12 cellular contexts compared by ENCODE assay signal in genomic region chr10:96496281-96496925, GRCh38. TPM values are rescaled to one million over a fixed set of nuclear protein-coding genes. Genes with fewer than 3 reads are reported as not detected.
A peak's percentile ranks its signal among the peaks of the same experiment; 100 is the strongest.
DNase-seq lines count a peak whose midpoint lies in the region; ATAC-seq and TF ChIP-seq lines count a peak whose summit lies in the region.
"Had no signal": no experiment of that assay in that cellular context is flagged by ENCODE, and none has a peak within 500 bp of the region (broad histone marks: within the 10 kb centered on the region; RNA-seq: fewer than 3 reads in every experiment).

No MANE protein-coding gene starts in this region.

- H3K27ac ChIP-seq in IMR-90 (ENCODE audit: insufficient read depth, low read length), result no peak overlapping the region
- H3K27ac ChIP-seq: neutrophil had no signal

- no peaks in the 10 kb centered on the region for H3K9me3 ChIP-seq in IMR-90 (ENCODE audit: control insufficient read depth, insufficient read depth, low read length)
- H3K9me3 ChIP-seq: neutrophil had no signal

- TF ChIP-seq CTCF in IMR-90 (conservative IDR thresholded peaks at IDR 0.05; ENCODE audit: low read depth, low read length) (no peak), astrocyte of the spinal cord (IDR thresholded peaks at IDR 0.05; ENCODE audit: low read depth, low read length) (no peak)

- H4K20me1 ChIP-seq in IMR-90 (ENCODE audit: insufficient read depth, low read length), result no peaks in the 10 kb centered on the region

- H3K79me1 ChIP-seq in IMR-90 (ENCODE audit: low read depth in 1 of 2, low read length in 2 of 2), result no peaks in the 10 kb centered on the region

- no peak overlapping the region for H3K4ac ChIP-seq in IMR-90 (ENCODE audit: low read depth, low read length)

- TF ChIP-seq RAD21 in IMR-90 (IDR thresholded peaks at IDR 0.05; ENCODE audit: low read length), result no peak

- H3K56ac ChIP-seq in IMR-90 (ENCODE audit: extremely low read depth, insufficient read depth, low read length), result no peak overlapping the region

- no peaks in the 10 kb centered on the region for H3K9me1 ChIP-seq in IMR-90 (ENCODE audit: insufficient read depth, low read length)

- peaks cover 2% of the 10 kb centered on the region for H3K27me3 ChIP-seq in IMR-90 (ENCODE audit: control insufficient read depth, insufficient read depth, low read length)

- CTCF ChIA-PET in IMR-90 (lab: Yijun Ruan, JAX), result interaction anchor here (0.9 kb wide), 1 partner anchor 16 kb away, joined by 3 read pairs; no protein-coding TSS in a partner anchor

- no peak overlapping the region for H3K18ac ChIP-seq in IMR-90 (ENCODE audit: low read depth, low read length)

- no peak overlapping the region for H2BK5ac ChIP-seq in IMR-90 (ENCODE audit: low read depth, low read length, poor library complexity, severe bottlenecking)

- no peak overlapping the region for H3K4me3 ChIP-seq in IMR-90 (ENCODE audit: insufficient read depth, low read depth, low read length)
- H3K4me3 ChIP-seq in astrocyte of the spinal cord (ENCODE audit: low read depth, low read length), result no peak overlapping the region

- no peak overlapping the region for H2BK20ac ChIP-seq in IMR-90 (ENCODE audit: low read depth, low read length)

- H2BK120ac ChIP-seq in IMR-90 (ENCODE audit: low read depth, low read length), result no peak overlapping the region

- H3K9ac ChIP-seq in IMR-90 (ENCODE audit: low read depth, low read length), result no peak overlapping the region

- no peak overlapping the region for H4K91ac ChIP-seq in IMR-90 (ENCODE audit: insufficient read depth, low read depth, low read length)

- intact Hi-C loops in IMR-90 (cut with micrococcal nuclease), result no loop called here

- H2BK15ac ChIP-seq in IMR-90 (ENCODE audit: low read depth, low read length), result no peak overlapping the region

- no peaks in the 10 kb centered on the region for H3K36me3 ChIP-seq in IMR-90 (ENCODE audit: control insufficient read depth, insufficient read depth, low read length)
- H3K36me3 ChIP-seq: neutrophil had no signal

- no peak overlapping the region for H3K4me2 ChIP-seq in IMR-90 (ENCODE audit: low read depth, low read length)

- no peak overlapping the region for H3K23ac ChIP-seq in IMR-90 (ENCODE audit: low read depth, low read length)

- peak; percentile 91 for ATAC-seq in IMR-90 (ENCODE audit: low read depth)
- ATAC-seq: CD8-positive, alpha-beta T cell had no signal

- H3K14ac ChIP-seq in IMR-90 (replicated peaks; ENCODE audit: low read depth, low read length), result no peak overlapping the region

- in situ Hi-C loops in IMR-90 (cut with MboI; ENCODE audit: low sequenced_read_pairs) (no loop called here), astrocyte of the spinal cord (cut with HindIII; ENCODE audit: low sequenced_read_pairs) (no loop called here)

- H2AK9ac ChIP-seq in IMR-90 (replicated peaks; ENCODE audit: low read depth, low read length, poor library complexity), result no peak overlapping the region

- H4K5ac ChIP-seq in IMR-90 (ENCODE audit: low read depth, low read length), result no peak overlapping the region

- H3K4me1 ChIP-seq in IMR-90 (ENCODE audit: control insufficient read depth, insufficient read depth, low read length), result no peaks in the 10 kb centered on the region

- H2AK5ac ChIP-seq in IMR-90 (ENCODE audit: low read depth, low read length), result no peak overlapping the region

- TF ChIP-seq POLR2A in IMR-90 (IDR thresholded peaks at IDR 0.05; ENCODE audit: low read depth, low read length), result no peak

- no peak overlapping the region for H4K8ac ChIP-seq in IMR-90 (ENCODE audit: low read depth in 2 of 2, low read length in 2 of 2)

- H2AFZ ChIP-seq in IMR-90 (replicated peaks; ENCODE audit: low read length, poor library complexity), result peak overlapping the region; percentile 34

- BruUV-seq in IMR-90 (replicated peaks; lab: Mats Ljungman, UMichigan), result no TSS peak

- dilution Hi-C loops in IMR-90 (cut with HindIII; ENCODE audit: low sequenced_read_pairs, unreplicated experiment), result no loop called here

- 25% methylated on average over 2 of the region's 6 CpGs; no CpG with 5 or more reads in 1 of the 2 experiments for WGBS in IMR-90 (ENCODE audit: extremely low coverage in 2 of 2, insufficient read length in 1 of 2), 2 experiments

- POLR2A ChIA-PET in IMR-90 (lab: Charles Lee; ENCODE audit: unreplicated experiment), result no interaction called here

- DNase-seq in AG20443 (ENCODE audit: low spot score) (peak; percentile 55), IMR-90 (peak; percentile 35), astrocyte of the spinal cord (ENCODE audit: low read depth, low spot score) (peak; percentile 36), kidney tubule cell (ENCODE audit: low spot score) (peak; percentile 24), NOMO-1 treated with DMSO at 0.1 percent for 48 hours (lab: John Stamatoyannopoulos, UW; ENCODE audit: unreplicated experiment) (no peak), activated gamma-delta T cell treated with Interleukin-2 at 50 U/mL for 16 hours (no peak), NCI-H2107 treated with DMSO at 0.1 percent for 48 hours (lab: John Stamatoyannopoulos, UW; ENCODE audit: unreplicated experiment) (no peak)
- no peak for DNase-seq in activated CD4-positive, alpha-beta T cell treated with anti-CD3 and anti-CD28 coated beads, Interleukin-2, amount 50 U/mL, for 4 hours
- DNase-seq: activated CD4-positive, alpha-beta T cell treated with anti-CD3 and anti-CD28 coated beads, Interleukin-2, amount 10 ng/mL, durations not matched to agents 7 days and 5 days; CD8-positive, alpha-beta T cell; effector memory CD4-positive, alpha-beta T cell had no signal

TF ChIP-seq in IMR-90, 13 proteins besides CTCF, POLR2A, EP300 and RAD21:
- TF ChIP-seq USF2 (IDR thresholded peaks at IDR 0.05; ENCODE audit: low read depth, low read length) (no peak), CHD1 (IDR thresholded peaks at IDR 0.05; ENCODE audit: low read depth, low read length) (no peak), RFX5 (IDR thresholded peaks at IDR 0.05; ENCODE audit: low read depth, low read length) (no peak), MAZ (IDR thresholded peaks at IDR 0.05; ENCODE audit: borderline replicate concordance, low read depth, low read length) (no peak), RCOR1 (IDR thresholded peaks at IDR 0.05; ENCODE audit: insufficient replicate concordance, low read length) (no peak), CEBPB (IDR thresholded peaks at IDR 0.05; ENCODE audit: low read depth, low read length) (no peak), FOS (IDR thresholded peaks at IDR 0.05; ENCODE audit: low read depth, low read length) (no peak), SMC3 (IDR thresholded peaks at IDR 0.05; ENCODE audit: low read depth, low read length) (no peak), BHLHE40 (IDR thresholded peaks at IDR 0.05; ENCODE audit: low read depth, low read length) (no peak), ELK1 (IDR thresholded peaks at IDR 0.05; ENCODE audit: borderline replicate concordance, low read depth, low read length) (no peak), MAFK (IDR thresholded peaks at IDR 0.05; ENCODE audit: low read depth, low read length) (no peak), NFE2L2 (IDR thresholded peaks at IDR 0.05; ENCODE audit: low read depth, low read length) (no peak), MXI1 (IDR thresholded peaks at IDR 0.05; ENCODE audit: borderline replicate concordance, low read depth, low read length) (no peak)

RNA-seq across cellular contexts. Expression of gene TLL2, which starts 17.3 kb away (rescaled TPM):
- under 0.01 TPM in 2 replicates for total RNA-seq in IMR-90 (2012; rRNA removed)
- polyA plus RNA-seq in IMR-90 (2012; rRNA removed), result 0.03 and 0.05 TPM in 2 replicates
- 0.13 TPM in 1 of 2 replicates, not detected in the other for polyA plus RNA-seq in IMR-90 (2012; cell fraction: cytosol; rRNA removed)
- polyA plus RNA-seq in IMR-90 (2012; cell fraction: nucleus; rRNA removed; ENCODE audit: low replicate concordance), result 0.01 and 0.21 TPM in 2 replicates
- total RNA-seq: CD8-positive, alpha-beta T cell had no signal

Comparison
In these comparisons a context has a peak if more than half of its experiments do, and no peak if none do; other contexts are left out.
1. DNase-seq: peak in AG20443 (single experiment), IMR-90 (single experiment), astrocyte of the spinal cord (single experiment) and kidney tubule cell (single experiment); none in NOMO-1 treated with DMSO at 0.1 percent for 48 hours (single experiment), activated gamma-delta T cell treated with Interleukin-2 at 50 U/mL for 16 hours (single experiment), activated CD4-positive, alpha-beta T cell treated with anti-CD3 and anti-CD28 coated beads, Interleukin-2, amount 50 U/mL, for 4 hours (0 of 2) and NCI-H2107 treated with DMSO at 0.1 percent for 48 hours (single experiment).